8 cellular contexts compared by ENCODE assay signal in the genomic region with DNA sequence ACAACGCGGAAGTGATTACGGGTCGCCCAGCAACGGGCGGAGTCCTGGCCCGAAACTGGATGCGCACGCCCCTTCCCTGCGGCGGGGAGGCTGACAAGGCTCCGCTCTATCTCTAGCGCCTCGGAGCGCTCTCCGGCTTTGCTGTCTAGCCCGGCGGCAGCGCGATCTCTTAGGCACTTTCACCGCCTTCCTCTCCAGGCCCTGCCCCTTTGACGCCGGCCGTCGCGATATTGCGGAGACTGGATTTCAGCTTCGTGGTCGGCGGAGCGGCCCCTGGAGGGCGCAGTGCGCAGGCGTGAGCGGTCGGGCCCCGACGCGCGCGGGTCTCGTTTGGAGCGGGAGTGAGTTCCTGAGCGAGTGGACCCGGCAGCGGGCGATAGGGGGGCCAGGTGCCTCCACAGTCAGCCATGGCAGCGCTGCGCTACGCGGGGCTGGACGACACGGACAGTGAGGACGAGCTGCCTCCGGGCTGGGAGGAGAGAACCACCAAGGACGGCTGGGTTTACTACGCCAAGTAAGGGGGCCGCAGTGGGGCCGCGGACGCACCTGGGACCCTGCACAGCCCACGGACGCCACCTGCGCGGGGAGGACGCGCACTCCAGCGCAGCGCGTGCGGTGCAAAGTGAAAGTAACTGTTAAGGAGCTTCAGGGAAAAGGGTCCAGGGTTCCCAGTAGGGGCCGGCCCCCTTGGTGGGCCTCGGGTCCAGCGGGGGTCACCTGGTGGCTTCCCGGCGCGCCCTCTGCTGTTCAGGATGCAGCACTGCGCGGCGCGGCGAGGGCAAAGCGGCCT. TPM values are rescaled to one million over a fixed set of nuclear protein-coding genes. Genes with fewer than 3 reads are reported as not detected.
DNase-seq lines count a peak whose midpoint lies in the region; ATAC-seq and TF ChIP-seq lines count a peak whose summit lies in the region.

WWOX (plus strand) TSS at position 283 of the 790 bp plus-strand sequence.

- H3K4me1 ChIP-seq in parathyroid adenoma (peaks cover 3% of the 10 kb centered on the region), tibial nerve (peaks cover 0 to 32% (median 4%) of the 10 kb centered on the region in 4 donors)

- peak; percentile 87 for TF ChIP-seq CTCF in GM12872 (IDR thresholded peaks at IDR 0.05; ENCODE audit: insufficient read depth, low read depth, low read length)
- peak; percentile 77 for TF ChIP-seq CTCF in parathyroid adenoma (IDR thresholded peaks at IDR 0.05)
- peak; percentile 65 to 89 (median 78) for TF ChIP-seq CTCF in tibial nerve (IDR thresholded peaks at IDR 0.05)

- intact Hi-C loops in Right ventricle myocardium superior (cut with DNase I) = no loop called here

- DNase-seq in NCI-H1105 treated with DMSO at 0.1 percent for 48 hours (lab: John Stamatoyannopoulos, UW) = peak; percentile 91
- DNase-seq in SW 1271 (lab: John Stamatoyannopoulos, UW) = peak; percentile 89 to 97
- DNase-seq in activated naive CD8-positive, alpha-beta T cell treated with anti-CD3 and anti-CD28 coated beads, Interleukin-2, amount 50 U/mL, for 16 hours (ENCODE audit: low read depth, low spot score) = peak; percentile 92
- DNase-seq in Right ventricle myocardium superior = peak; percentile 98
- peak; percentile 90 to 94 for DNase-seq in tibial nerve (ENCODE audit: low spot score in 2 of 2)

- TF ChIP-seq POLR2A in tibial nerve (IDR thresholded peaks at IDR 0.05) = peak; percentile 71 to 86

- TF ChIP-seq EP300 in tibial nerve (IDR thresholded peaks at IDR 0.05) = peak; percentile 85 to 90

- H3K9me3 ChIP-seq in parathyroid adenoma (ENCODE audit: control insufficient read depth, low read length) = no peaks in the 10 kb centered on the region
- no peaks in the 10 kb centered on the region for H3K9me3 ChIP-seq in tibial nerve

- H3K4me3 ChIP-seq in parathyroid adenoma (ENCODE audit: low read depth, low read length) = peak within 1 kb of the TSS; percentile 95
- H3K4me3 ChIP-seq in tibial nerve = peak within 1 kb of the TSS; percentile 79 to 100 (median 90)

- H2AFZ ChIP-seq in parathyroid adenoma = peak within 1 kb of the TSS; percentile 92

- H3K36me3 ChIP-seq in parathyroid adenoma (ENCODE audit: control insufficient read depth, insufficient read depth, low read length) = no peaks in the 10 kb centered on the region
- no peaks in the 10 kb centered on the region for H3K36me3 ChIP-seq in tibial nerve

- ATAC-seq in HG02678 (IDR thresholded peaks at IDR 0.05; ENCODE audit: unreplicated experiment) (peak; percentile 95), Right ventricle myocardium superior (ENCODE audit: poor library complexity) (peak; percentile 97)

- H3K27me3 ChIP-seq in parathyroid adenoma (ENCODE audit: control insufficient read depth, insufficient read depth, low read length) (no peaks in the 10 kb centered on the region), tibial nerve (no peaks in the 10 kb centered on the region)

- H3K27ac ChIP-seq in parathyroid adenoma (peak within 1 kb of the TSS; percentile 90), tibial nerve (peak within 1 kb of the TSS; percentile 67 to 93 (median 91))

- H3K79me2 ChIP-seq in parathyroid adenoma = peaks cover 11% of the 10 kb centered on the region

- peak within 1 kb of the TSS; percentile 38 for H3K9ac ChIP-seq in parathyroid adenoma

- H3K4me2 ChIP-seq in parathyroid adenoma (ENCODE audit: low read length) = peak within 1 kb of the TSS; percentile 91

- WGBS in tibial nerve, 2 donors = 0 to 1% methylated on average over 35 to 81 of the region's 83 CpGs

RNA-seq across cellular contexts. Expression of gene WWOX, which starts in this region (rescaled TPM):
- 11.5 TPM for total RNA-seq in Right ventricle myocardium superior
- total RNA-seq in tibial nerve = 100 to 1,000 TPM in 1 of 4 donors, 10 to 100 TPM in 3; 76.8 to 102 (median 83.6) TPM

Comparison
In these comparisons a context has a peak if more than half of its experiments do, and no peak if none do; other contexts are left out.
1. Peak in every context shown above with its lines: DNase-seq, ATAC-seq, H3K4me3 ChIP-seq and H3K27ac ChIP-seq.